In the genomic region with DNA sequence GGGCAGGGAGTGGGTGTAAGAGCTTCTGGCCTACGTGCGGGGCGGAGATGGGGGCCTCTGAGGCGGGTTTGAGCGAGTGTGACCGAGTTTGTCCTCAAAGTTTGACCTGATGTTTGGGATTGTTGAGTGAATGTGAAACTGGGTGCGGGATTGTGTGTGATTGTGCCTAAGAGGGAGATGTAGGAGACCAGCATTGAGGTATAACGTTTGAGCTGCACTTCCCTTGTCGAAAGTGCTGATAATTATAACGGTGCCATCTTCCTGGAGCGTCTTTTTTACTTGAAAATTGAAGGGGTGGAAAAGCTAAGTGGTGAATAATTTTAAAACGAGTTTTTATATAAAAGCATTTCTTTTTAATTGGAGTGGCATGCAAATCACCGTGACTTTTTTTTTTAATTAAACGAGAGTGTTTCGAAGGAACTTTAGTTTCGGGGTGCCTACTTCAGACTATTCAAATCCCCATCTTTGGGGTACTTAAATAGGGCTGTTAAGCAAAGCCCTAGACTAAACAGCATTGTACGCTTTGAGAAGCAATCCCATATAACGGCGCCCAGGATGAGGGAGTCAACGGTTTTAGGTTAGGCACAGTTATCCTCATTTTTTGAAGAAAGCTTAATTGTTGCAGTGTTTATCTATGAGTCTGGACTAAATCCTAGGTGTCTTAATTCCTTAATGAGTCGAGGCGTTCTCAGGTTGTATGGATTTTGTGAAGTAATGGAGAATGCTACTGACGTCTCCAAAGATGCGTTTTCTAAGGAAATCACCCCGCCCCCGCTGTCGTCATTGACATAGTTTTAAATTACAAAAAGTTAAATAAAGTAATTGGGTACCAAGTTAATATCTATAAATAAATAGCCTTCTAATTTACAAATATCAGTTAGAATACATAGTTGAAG, we compare ENCODE assay signal across 2 cellular contexts.
TF ChIP-seq lines count a peak whose summit lies in the region.

No MANE protein-coding gene starts in this region.

TF ChIP-seq in K562, 482 proteins besides CTCF, POLR2A, EP300 and RAD21 (continued from another document and continues in another):
- TF ChIP-seq, protein P1, sequence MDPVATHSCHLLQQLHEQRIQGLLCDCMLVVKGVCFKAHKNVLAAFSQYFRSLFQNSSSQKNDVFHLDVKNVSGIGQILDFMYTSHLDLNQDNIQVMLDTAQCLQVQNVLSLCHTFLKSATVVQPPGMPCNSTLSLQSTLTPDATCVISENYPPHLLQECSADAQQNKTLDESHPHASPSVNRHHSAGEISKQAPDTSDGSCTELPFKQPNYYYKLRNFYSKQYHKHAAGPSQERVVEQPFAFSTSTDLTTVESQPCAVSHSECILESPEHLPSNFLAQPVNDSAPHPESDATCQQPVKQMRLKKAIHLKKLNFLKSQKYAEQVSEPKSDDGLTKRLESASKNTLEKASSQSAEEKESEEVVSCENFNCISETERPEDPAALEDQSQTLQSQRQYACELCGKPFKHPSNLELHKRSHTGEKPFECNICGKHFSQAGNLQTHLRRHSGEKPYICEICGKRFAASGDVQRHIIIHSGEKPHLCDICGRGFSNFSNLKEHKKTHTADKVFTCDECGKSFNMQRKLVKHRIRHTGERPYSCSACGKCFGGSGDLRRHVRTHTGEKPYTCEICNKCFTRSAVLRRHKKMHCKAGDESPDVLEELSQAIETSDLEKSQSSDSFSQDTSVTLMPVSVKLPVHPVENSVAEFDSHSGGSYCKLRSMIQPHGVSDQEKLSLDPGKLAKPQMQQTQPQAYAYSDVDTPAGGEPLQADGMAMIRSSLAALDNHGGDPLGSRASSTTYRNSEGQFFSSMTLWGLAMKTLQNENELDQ (CRISPR knock-in tag; IDR thresholded peaks at IDR 0.05; ENCODE audit: borderline replicate concordance): no peak
- peak; percentile 78 for TF ChIP-seq CHD1 (IDR thresholded peaks at IDR 0.05; ENCODE audit: low read length)
- TF ChIP-seq SAFB2 (IDR thresholded peaks at IDR 0.05; ENCODE audit: borderline replicate concordance, low read depth, low read length, severe bottlenecking): no peak
- no peak for TF ChIP-seq ZNF561 (CRISPR knock-in tag; conservative IDR thresholded peaks at IDR 0.05)
- TF ChIP-seq, protein P2, sequence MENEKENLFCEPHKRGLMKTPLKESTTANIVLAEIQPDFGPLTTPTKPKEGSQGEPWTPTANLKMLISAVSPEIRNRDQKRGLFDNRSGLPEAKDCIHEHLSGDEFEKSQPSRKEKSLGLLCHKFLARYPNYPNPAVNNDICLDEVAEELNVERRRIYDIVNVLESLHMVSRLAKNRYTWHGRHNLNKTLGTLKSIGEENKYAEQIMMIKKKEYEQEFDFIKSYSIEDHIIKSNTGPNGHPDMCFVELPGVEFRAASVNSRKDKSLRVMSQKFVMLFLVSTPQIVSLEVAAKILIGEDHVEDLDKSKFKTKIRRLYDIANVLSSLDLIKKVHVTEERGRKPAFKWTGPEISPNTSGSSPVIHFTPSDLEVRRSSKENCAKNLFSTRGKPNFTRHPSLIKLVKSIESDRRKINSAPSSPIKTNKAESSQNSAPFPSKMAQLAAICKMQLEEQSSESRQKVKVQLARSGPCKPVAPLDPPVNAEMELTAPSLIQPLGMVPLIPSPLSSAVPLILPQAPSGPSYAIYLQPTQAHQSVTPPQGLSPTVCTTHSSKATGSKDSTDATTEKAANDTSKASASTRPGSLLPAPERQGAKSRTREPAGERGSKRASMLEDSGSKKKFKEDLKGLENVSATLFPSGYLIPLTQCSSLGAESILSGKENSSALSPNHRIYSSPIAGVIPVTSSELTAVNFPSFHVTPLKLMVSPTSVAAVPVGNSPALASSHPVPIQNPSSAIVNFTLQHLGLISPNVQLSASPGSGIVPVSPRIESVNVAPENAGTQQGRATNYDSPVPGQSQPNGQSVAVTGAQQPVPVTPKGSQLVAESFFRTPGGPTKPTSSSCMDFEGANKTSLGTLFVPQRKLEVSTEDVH (IDR thresholded peaks at IDR 0.05; ENCODE audit: low read depth, partially characterized antibody): no peak
- no peak for TF ChIP-seq BDP1 (IDR thresholded peaks at IDR 0.05; ENCODE audit: insufficient read depth, insufficient read length)
- TF ChIP-seq GATA2 (CRISPR knock-in tag; IDR thresholded peaks at IDR 0.05): no peak
- no peak for TF ChIP-seq MED1 (CRISPR knock-in tag; IDR thresholded peaks at IDR 0.05; ENCODE audit: borderline replicate concordance)
- no peak for TF ChIP-seq FOXM1 (IDR thresholded peaks at IDR 0.05; ENCODE audit: low read depth)
- TF ChIP-seq FOXM1 (CRISPR knock-in tag; IDR thresholded peaks at IDR 0.05; ENCODE audit: low read depth): no peak
- no peak for TF ChIP-seq SMC3 (conservative IDR thresholded peaks at IDR 0.05; ENCODE audit: insufficient read depth, low read depth, low read length)
- no peak for TF ChIP-seq SP1 (CRISPR knock-in tag; IDR thresholded peaks at IDR 0.05)
- TF ChIP-seq, protein P3, sequence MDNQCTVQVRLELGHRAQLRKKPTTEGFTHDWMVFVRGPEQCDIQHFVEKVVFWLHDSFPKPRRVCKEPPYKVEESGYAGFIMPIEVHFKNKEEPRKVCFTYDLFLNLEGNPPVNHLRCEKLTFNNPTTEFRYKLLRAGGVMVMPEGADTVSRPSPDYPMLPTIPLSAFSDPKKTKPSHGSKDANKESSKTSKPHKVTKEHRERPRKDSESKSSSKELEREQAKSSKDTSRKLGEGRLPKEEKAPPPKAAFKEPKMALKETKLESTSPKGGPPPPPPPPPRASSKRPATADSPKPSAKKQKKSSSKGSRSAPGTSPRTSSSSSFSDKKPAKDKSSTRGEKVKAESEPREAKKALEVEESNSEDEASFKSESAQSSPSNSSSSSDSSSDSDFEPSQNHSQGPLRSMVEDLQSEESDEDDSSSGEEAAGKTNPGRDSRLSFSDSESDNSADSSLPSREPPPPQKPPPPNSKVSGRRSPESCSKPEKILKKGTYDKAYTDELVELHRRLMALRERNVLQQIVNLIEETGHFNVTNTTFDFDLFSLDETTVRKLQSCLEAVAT (IDR thresholded peaks at IDR 0.05): peak; percentile 83 to 91; a peak in 3 of 4 replicates
- TF ChIP-seq, protein P4, sequence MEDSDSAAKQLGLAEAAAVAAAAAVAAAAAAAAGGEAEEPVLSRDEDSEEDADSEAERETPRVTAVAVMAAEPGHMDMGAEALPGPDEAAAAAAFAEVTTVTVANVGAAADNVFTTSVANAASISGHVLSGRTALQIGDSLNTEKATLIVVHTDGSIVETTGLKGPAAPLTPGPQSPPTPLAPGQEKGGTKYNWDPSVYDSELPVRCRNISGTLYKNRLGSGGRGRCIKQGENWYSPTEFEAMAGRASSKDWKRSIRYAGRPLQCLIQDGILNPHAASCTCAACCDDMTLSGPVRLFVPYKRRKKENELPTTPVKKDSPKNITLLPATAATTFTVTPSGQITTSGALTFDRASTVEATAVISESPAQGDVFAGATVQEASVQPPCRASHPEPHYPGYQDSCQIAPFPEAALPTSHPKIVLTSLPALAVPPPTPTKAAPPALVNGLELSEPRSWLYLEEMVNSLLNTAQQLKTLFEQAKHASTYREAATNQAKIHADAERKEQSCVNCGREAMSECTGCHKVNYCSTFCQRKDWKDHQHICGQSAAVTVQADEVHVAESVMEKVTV (CRISPR knock-in tag; IDR thresholded peaks at IDR 0.05): no peak
- no peak for TF ChIP-seq RHOXF2B (CRISPR knock-in tag; conservative IDR thresholded peaks at IDR 0.05)
- no peak for TF ChIP-seq ADNP (tag; IDR thresholded peaks at IDR 0.05)
- TF ChIP-seq TEAD2 (tag; IDR thresholded peaks at IDR 0.05): no peak
- TF ChIP-seq ZBED1 (IDR thresholded peaks at IDR 0.05): no peak
- TF ChIP-seq ATF1 (CRISPR knock-in tag; IDR thresholded peaks at IDR 0.05): no peak
- TF ChIP-seq ATF1 (tag; IDR thresholded peaks at IDR 0.05): peak; percentile 72
- no peak for TF ChIP-seq RAD51 (IDR thresholded peaks at IDR 0.05; ENCODE audit: borderline replicate concordance, low read depth)
- no peak for TF ChIP-seq ZNF274 (IDR thresholded peaks at IDR 0.05; ENCODE audit: borderline replicate concordance, low read depth, low read length)
- no peak for TF ChIP-seq KAT8 (IDR thresholded peaks at IDR 0.05; ENCODE audit: low read depth)
- TF ChIP-seq GABPA (tag; conservative IDR thresholded peaks at IDR 0.05; ENCODE audit: low read depth): no peak

TF ChIP-seq in HepG2, 621 proteins besides CTCF, POLR2A, EP300 and RAD21 (continued from another document and continues in another):
- TF ChIP-seq, protein P5, sequence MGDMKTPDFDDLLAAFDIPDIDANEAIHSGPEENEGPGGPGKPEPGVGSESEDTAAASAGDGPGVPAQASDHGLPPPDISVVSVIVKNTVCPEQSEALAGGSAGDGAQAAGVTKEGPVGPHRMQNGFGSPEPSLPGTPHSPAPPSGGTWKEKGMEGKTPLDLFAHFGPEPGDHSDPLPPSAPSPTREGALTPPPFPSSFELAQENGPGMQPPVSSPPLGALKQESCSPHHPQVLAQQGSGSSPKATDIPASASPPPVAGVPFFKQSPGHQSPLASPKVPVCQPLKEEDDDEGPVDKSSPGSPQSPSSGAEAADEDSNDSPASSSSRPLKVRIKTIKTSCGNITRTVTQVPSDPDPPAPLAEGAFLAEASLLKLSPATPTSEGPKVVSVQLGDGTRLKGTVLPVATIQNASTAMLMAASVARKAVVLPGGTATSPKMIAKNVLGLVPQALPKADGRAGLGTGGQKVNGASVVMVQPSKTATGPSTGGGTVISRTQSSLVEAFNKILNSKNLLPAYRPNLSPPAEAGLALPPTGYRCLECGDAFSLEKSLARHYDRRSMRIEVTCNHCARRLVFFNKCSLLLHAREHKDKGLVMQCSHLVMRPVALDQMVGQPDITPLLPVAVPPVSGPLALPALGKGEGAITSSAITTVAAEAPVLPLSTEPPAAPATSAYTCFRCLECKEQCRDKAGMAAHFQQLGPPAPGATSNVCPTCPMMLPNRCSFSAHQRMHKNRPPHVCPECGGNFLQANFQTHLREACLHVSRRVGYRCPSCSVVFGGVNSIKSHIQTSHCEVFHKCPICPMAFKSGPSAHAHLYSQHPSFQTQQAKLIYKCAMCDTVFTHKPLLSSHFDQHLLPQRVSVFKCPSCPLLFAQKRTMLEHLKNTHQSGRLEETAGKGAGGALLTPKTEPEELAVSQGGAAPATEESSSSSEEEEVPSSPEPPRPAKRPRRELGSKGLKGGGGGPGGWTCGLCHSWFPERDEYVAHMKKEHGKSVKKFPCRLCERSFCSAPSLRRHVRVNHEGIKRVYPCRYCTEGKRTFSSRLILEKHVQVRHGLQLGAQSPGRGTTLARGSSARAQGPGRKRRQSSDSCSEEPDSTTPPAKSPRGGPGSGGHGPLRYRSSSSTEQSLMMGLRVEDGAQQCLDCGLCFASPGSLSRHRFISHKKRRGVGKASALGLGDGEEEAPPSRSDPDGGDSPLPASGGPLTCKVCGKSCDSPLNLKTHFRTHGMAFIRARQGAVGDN (CRISPR knock-in tag; IDR thresholded peaks at IDR 0.05): no peak
- TF ChIP-seq REXO4 (CRISPR knock-in tag; IDR thresholded peaks at IDR 0.05; ENCODE audit: borderline replicate concordance) (no peak), KAT7 (CRISPR knock-in tag; IDR thresholded peaks at IDR 0.05; ENCODE audit: borderline replicate concordance) (peak; percentile 71; the same call in 1 of the 2 replicates), ZNF878 (CRISPR knock-in tag; IDR thresholded peaks at IDR 0.05) (no peak; the same call in 1 of the 2 replicates), HNRNPLL (IDR thresholded peaks at IDR 0.05; ENCODE audit: low read depth, low read length, poor library complexity, severe bottlenecking) (no peak), SNAI1 (CRISPR knock-in tag; IDR thresholded peaks at IDR 0.05; ENCODE audit: borderline replicate concordance) (no peak), ZMYM4 (CRISPR knock-in tag; IDR thresholded peaks at IDR 0.05) (no peak), ZEB1 (IDR thresholded peaks at IDR 0.05; ENCODE audit: insufficient replicate concordance, low read depth) (no peak), ELF4 (CRISPR knock-in tag; IDR thresholded peaks at IDR 0.05; ENCODE audit: borderline replicate concordance) (no peak), ZNF776 (CRISPR knock-in tag; IDR thresholded peaks at IDR 0.05) (no peak)
- TF ChIP-seq, protein P6, sequence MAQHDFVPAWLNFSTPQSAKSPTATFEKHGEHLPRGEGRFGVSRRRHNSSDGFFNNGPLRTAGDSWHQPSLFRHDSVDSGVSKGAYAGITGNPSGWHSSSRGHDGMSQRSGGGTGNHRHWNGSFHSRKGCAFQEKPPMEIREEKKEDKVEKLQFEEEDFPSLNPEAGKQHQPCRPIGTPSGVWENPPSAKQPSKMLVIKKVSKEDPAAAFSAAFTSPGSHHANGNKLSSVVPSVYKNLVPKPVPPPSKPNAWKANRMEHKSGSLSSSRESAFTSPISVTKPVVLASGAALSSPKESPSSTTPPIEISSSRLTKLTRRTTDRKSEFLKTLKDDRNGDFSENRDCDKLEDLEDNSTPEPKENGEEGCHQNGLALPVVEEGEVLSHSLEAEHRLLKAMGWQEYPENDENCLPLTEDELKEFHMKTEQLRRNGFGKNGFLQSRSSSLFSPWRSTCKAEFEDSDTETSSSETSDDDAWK (CRISPR knock-in tag; IDR thresholded peaks at IDR 0.05): no peak
- TF ChIP-seq, protein P7, sequence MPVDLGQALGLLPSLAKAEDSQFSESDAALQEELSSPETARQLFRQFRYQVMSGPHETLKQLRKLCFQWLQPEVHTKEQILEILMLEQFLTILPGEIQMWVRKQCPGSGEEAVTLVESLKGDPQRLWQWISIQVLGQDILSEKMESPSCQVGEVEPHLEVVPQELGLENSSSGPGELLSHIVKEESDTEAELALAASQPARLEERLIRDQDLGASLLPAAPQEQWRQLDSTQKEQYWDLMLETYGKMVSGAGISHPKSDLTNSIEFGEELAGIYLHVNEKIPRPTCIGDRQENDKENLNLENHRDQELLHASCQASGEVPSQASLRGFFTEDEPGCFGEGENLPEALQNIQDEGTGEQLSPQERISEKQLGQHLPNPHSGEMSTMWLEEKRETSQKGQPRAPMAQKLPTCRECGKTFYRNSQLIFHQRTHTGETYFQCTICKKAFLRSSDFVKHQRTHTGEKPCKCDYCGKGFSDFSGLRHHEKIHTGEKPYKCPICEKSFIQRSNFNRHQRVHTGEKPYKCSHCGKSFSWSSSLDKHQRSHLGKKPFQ (CRISPR knock-in tag; IDR thresholded peaks at IDR 0.05; ENCODE audit: insufficient replicate concordance): peak; percentile 1
- TF ChIP-seq, protein P8, sequence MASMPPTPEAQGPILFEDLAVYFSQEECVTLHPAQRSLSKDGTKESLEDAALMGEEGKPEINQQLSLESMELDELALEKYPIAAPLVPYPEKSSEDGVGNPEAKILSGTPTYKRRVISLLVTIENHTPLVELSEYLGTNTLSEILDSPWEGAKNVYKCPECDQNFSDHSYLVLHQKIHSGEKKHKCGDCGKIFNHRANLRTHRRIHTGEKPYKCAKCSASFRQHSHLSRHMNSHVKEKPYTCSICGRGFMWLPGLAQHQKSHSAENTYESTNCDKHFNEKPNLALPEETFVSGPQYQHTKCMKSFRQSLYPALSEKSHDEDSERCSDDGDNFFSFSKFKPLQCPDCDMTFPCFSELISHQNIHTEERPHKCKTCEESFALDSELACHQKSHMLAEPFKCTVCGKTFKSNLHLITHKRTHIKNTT (CRISPR knock-in tag; IDR thresholded peaks at IDR 0.05): no peak
